In genomic region chr4:151745727-151746231, GRCh38 we compare ENCODE assay signal across 14 cellular contexts. TPM values are rescaled to one million over a fixed set of nuclear protein-coding genes. Genes with fewer than 3 reads are reported as not detected.
DNase-seq lines count a peak whose midpoint lies in the region; ATAC-seq and TF ChIP-seq lines count a peak whose summit lies in the region.
"Had no signal": no experiment of that assay in that cellular context is flagged by ENCODE, and none has a peak within 500 bp of the region (broad histone marks: within the 10 kb centered on the region; RNA-seq: fewer than 3 reads in every experiment).

No MANE protein-coding gene starts in this region.

- H3K4me3 ChIP-seq in SJSA1 (no peak overlapping the region), mesodermal cell (ENCODE audit: extremely low read depth, insufficient read depth, low read length, poor library complexity, severe bottlenecking) (no peak overlapping the region), right lobe of liver (no peak overlapping the region)
- H3K4me3 ChIP-seq: BLaER1, pancreas, transverse colon had no signal

- 40% methylated on average over 2 of the region's 4 CpGs; no CpG with 5 or more reads in 1 of the 2 experiments for WGBS in mesodermal cell (ENCODE audit: insufficient coverage in 2 of 2), 2 experiments
- WGBS in right lobe of liver (ENCODE audit: insufficient coverage, low coverage, low lambda C conversion rate, missing lambda C conversion rate) = 90% methylated on average over 2 of the region's 4 CpGs

- H3K36me3 ChIP-seq in SJSA1 (peaks cover 10% of the 10 kb centered on the region), mesodermal cell (ENCODE audit: control insufficient read depth, insufficient read depth, low read length) (peaks cover 6% of the 10 kb centered on the region), right lobe of liver (no peaks in the 10 kb centered on the region)
- H3K36me3 ChIP-seq: pancreas, transverse colon had no signal

- ATAC-seq in GM18873 (IDR thresholded peaks at IDR 0.05; ENCODE audit: low FRiP score, unreplicated experiment) = no peak
- ATAC-seq in right lobe of liver = no peak
- ATAC-seq: pancreas had no signal

- TF ChIP-seq POLR2A in erythroblast (IDR thresholded peaks at IDR 0.05; ENCODE audit: low read length) (no peak), right lobe of liver (IDR thresholded peaks at IDR 0.05) (no peak)

- H3K9me3 ChIP-seq in SJSA1 (replicated peaks) (no peaks in the 10 kb centered on the region), mesodermal cell (ENCODE audit: control insufficient read depth, low read length) (no peaks in the 10 kb centered on the region), right lobe of liver (no peaks in the 10 kb centered on the region)
- H3K9me3 ChIP-seq: BLaER1, pancreas, transverse colon had no signal

- DNase-seq in EH (ENCODE audit: low read depth) = peak; percentile 47
- DNase-seq in SJSA1 (ENCODE audit: low read depth in 1 of 2, low spot score in 2 of 2) = peak in 1 of 2 experiments; percentile 66
- DNase-seq in erythroblast (lab: John Stamatoyannopoulos, UW) = peak; percentile 52 to 81
- DNase-seq in right lobe of liver = no peak
- DNase-seq in epidermal melanocyte (ENCODE audit: insufficient read length, low spot score) = no peak
- no peak for DNase-seq in D341Med (ENCODE audit: low spot score)
- DNase-seq: activated naive CD4-positive, alpha-beta T cell treated with anti-CD3 and anti-CD28 coated beads for 36 hours; NCI-H187; pancreas; SHP77 treated with DMSO at 0.1 percent for 48 hours; transverse colon had no signal

- intact Hi-C loops in right lobe of liver (cut with DNase I) = no loop called here

- TF ChIP-seq CTCF in right lobe of liver (IDR thresholded peaks at IDR 0.05) = no peak

- peak overlapping the region; percentile 93 for H3K27ac ChIP-seq in SJSA1
- peak overlapping the region; percentile 58 for H3K27ac ChIP-seq in mesodermal cell (ENCODE audit: low read depth, low read length, severe bottlenecking)
- no peak overlapping the region for H3K27ac ChIP-seq in right lobe of liver
- H3K27ac ChIP-seq: BLaER1, pancreas, transverse colon had no signal

- no peaks in the 10 kb centered on the region for H3K27me3 ChIP-seq in SJSA1 (replicated peaks)
- H3K27me3 ChIP-seq in right lobe of liver = no peaks in the 10 kb centered on the region
- H3K27me3 ChIP-seq: BLaER1, pancreas, transverse colon had no signal

- H3K4me1 ChIP-seq in SJSA1 (replicated peaks) (peaks cover 35% of the 10 kb centered on the region), mesodermal cell (ENCODE audit: control insufficient read depth, insufficient read depth, low read length, poor library complexity, severe bottlenecking) (peaks cover 29% of the 10 kb centered on the region), right lobe of liver (no peaks in the 10 kb centered on the region)
- H3K4me1 ChIP-seq: pancreas had no signal

RNA-seq across cellular contexts. Expression of gene GATB, which starts 15.0 kb away (rescaled TPM):
- total RNA-seq in SJSA1 (2014; rRNA removed; shearing (Covaris generic)) = 14.4 and 21.9 TPM in 2 replicates
- 20.9 TPM for polyA plus RNA-seq in mesodermal cell (2013, experiment 1 of 2)
- polyA plus RNA-seq in mesodermal cell (2013, experiment 2 of 2) = 19.1 TPM
- total RNA-seq in right lobe of liver = 10 to 100 TPM; 16.5 to 38.7 (median 17.5) TPM

Comparison
In these comparisons a context has a peak if more than half of its experiments do, and no peak if none do; other contexts are left out.
1. DNase-seq: peak in EH (single experiment) and erythroblast (2 of 2); none in right lobe of liver (0 of 3), epidermal melanocyte (single experiment) and D341Med (single experiment).
2. H3K27ac ChIP-seq: peak in SJSA1 (single experiment) and mesodermal cell (single experiment); none in right lobe of liver (0 of 3).